8 cellular contexts compared by ENCODE assay signal in genomic region chr13:30466841-30467252, GRCh38. TPM values are rescaled to one million over a fixed set of nuclear protein-coding genes. Genes with fewer than 3 reads are reported as not detected.
A peak's percentile ranks its signal among the peaks of the same experiment; 100 is the strongest.
DNase-seq lines count a peak whose midpoint lies in the region; ATAC-seq, FAIRE-seq and TF ChIP-seq lines count a peak whose summit lies in the region.

No MANE protein-coding gene starts in this region.

- no peak for TF ChIP-seq CTCF in smooth muscle cell (IDR thresholded peaks at IDR 0.05; ENCODE audit: borderline replicate concordance, insufficient read depth, poor library complexity, severe bottlenecking)
- TF ChIP-seq CTCF in pancreas (IDR thresholded peaks at IDR 0.05) = no peak

- peaks cover 1% of the 10 kb centered on the region for H4K20me1 ChIP-seq in smooth muscle cell (ENCODE audit: low read depth)

- H3K27ac Mint-ChIP-seq in activated T-cell treated with anti-CD3 and anti-CD28 coated beads, Interleukin-2, amount 50 U/mL, for 24 hours = peak overlapping the region; percentile 99
- H3K27ac Mint-ChIP-seq in activated naive CD8-positive, alpha-beta T cell treated with anti-CD3 and anti-CD28 coated beads for 36 hours = peak overlapping the region; percentile 99

- peaks cover 28% of the 10 kb centered on the region for H3K4me1 Mint-ChIP-seq in activated T-cell treated with anti-CD3 and anti-CD28 coated beads, Interleukin-2, amount 50 U/mL, for 24 hours (ENCODE audit: low read depth)
- H3K4me1 Mint-ChIP-seq in activated naive CD8-positive, alpha-beta T cell treated with anti-CD3 and anti-CD28 coated beads for 36 hours = peaks cover 24% of the 10 kb centered on the region

- ATAC-seq in left ventricle myocardium superior (no peak), pancreas (no peak)

- 39% methylated on average over 4 of the region's 4 CpGs for WGBS in smooth muscle cell (ENCODE audit: low lambda C conversion rate)
- 57 to 73% methylated on average over 4 of the region's 4 CpGs for WGBS in pancreas, 2 donors

- H3K4me3 ChIP-seq in smooth muscle cell (peak overlapping the region; percentile 88), pancreas (no peak overlapping the region)

- peak overlapping the region; percentile 1 for H3K9ac ChIP-seq in smooth muscle cell (ENCODE audit: low read depth)

- peaks cover 21% of the 10 kb centered on the region for H3K79me2 ChIP-seq in smooth muscle cell (ENCODE audit: low read depth)

- peaks cover 2% of the 10 kb centered on the region for H3K27me3 Mint-ChIP-seq in activated T-cell treated with anti-CD3 and anti-CD28 coated beads, Interleukin-2, amount 50 U/mL, for 24 hours
- peaks cover 16% of the 10 kb centered on the region for H3K27me3 Mint-ChIP-seq in activated naive CD8-positive, alpha-beta T cell treated with anti-CD3 and anti-CD28 coated beads for 36 hours

- peaks cover 29% of the 10 kb centered on the region for H3K36me3 Mint-ChIP-seq in activated T-cell treated with anti-CD3 and anti-CD28 coated beads, Interleukin-2, amount 50 U/mL, for 24 hours (ENCODE audit: low read depth)
- H3K36me3 Mint-ChIP-seq in activated naive CD8-positive, alpha-beta T cell treated with anti-CD3 and anti-CD28 coated beads for 36 hours = peaks cover 21% of the 10 kb centered on the region

- no peak for FAIRE-seq in pancreas (lab: Jason Lieb, UNC)

- DNase-seq in activated T-cell treated with anti-CD3 and anti-CD28 coated beads, Interleukin-2, amount 50 U/mL, for 24 hours = no peak
- no peak for DNase-seq in activated T-cell treated with anti-CD3 and anti-CD28 coated beads, Interleukin-2, amount 50 U/mL, for 48 hours
- peak; percentile 94 for DNase-seq in NCI-H82 (lab: John Stamatoyannopoulos, UW)
- DNase-seq in activated naive CD8-positive, alpha-beta T cell treated with anti-CD3 and anti-CD28 coated beads for 36 hours = no peak
- DNase-seq in smooth muscle cell (lab: John Stamatoyannopoulos, UW; ENCODE audit: unreplicated experiment) = no peak
- DNase-seq in left ventricle myocardium superior = no peak
- no peak for DNase-seq in NK-92 treated with Interleukin-12 subunit alpha and Interleukin-12 subunit beta, amount 100 ng/mL, for 24 hours (lab: John Stamatoyannopoulos, UW)
- no peak for DNase-seq in pancreas

- H3K4me2 ChIP-seq in smooth muscle cell = peak overlapping the region; percentile 87

- peaks cover 15% of the 10 kb centered on the region for H3F3A ChIP-seq in smooth muscle cell (ENCODE audit: low read depth)

- H2AFZ ChIP-seq in smooth muscle cell (ENCODE audit: low read depth) = no peak overlapping the region

- H3K4me3 Mint-ChIP-seq in activated T-cell treated with anti-CD3 and anti-CD28 coated beads, Interleukin-2, amount 50 U/mL, for 24 hours = peak overlapping the region; percentile 90
- peak overlapping the region; percentile 91 for H3K4me3 Mint-ChIP-seq in activated naive CD8-positive, alpha-beta T cell treated with anti-CD3 and anti-CD28 coated beads for 36 hours

- intact Hi-C loops in left ventricle myocardium superior (cut with micrococcal nuclease) (loop anchor here (2.0 to 10.0 kb wide), 2 partner anchors 62 to 152 kb away; no protein-coding TSS in a partner anchor), pancreas (cut with DNase I) (no loop called here)

- no peaks in the 10 kb centered on the region for H3K9me3 Mint-ChIP-seq in activated T-cell treated with anti-CD3 and anti-CD28 coated beads, Interleukin-2, amount 50 U/mL, for 24 hours
- H3K9me3 Mint-ChIP-seq in activated naive CD8-positive, alpha-beta T cell treated with anti-CD3 and anti-CD28 coated beads for 36 hours = peaks cover 1% of the 10 kb centered on the region

- no peaks in the 10 kb centered on the region for H3K27me3 ChIP-seq in smooth muscle cell (ENCODE audit: low read depth)
- no peaks in the 10 kb centered on the region for H3K27me3 ChIP-seq in pancreas

- H3K27ac ChIP-seq in smooth muscle cell (ENCODE audit: low read depth) (peak overlapping the region; percentile 35), pancreas (no peak overlapping the region)

- H3K9me3 ChIP-seq in smooth muscle cell (replicated peaks; ENCODE audit: low read depth) = no peaks in the 10 kb centered on the region
- H3K9me3 ChIP-seq in pancreas = no peaks in the 10 kb centered on the region

- no peaks in the 10 kb centered on the region for H3K36me3 ChIP-seq in smooth muscle cell (ENCODE audit: low read depth)
- H3K36me3 ChIP-seq in pancreas = peaks cover 0 to 15% (median 5%) of the 10 kb centered on the region in 3 donors

- H3K4me1 ChIP-seq in smooth muscle cell (ENCODE audit: low read depth) (peaks cover 20% of the 10 kb centered on the region), pancreas (peaks cover 10 to 14% (median 13%) of the 10 kb centered on the region in 3 donors)

RNA-seq across cellular contexts. Expression of gene HMGB1, which starts 1.1 kb away (rescaled TPM):
- 100 to 1,000 TPM; 804 to 850 TPM for total RNA-seq in activated naive CD8-positive, alpha-beta T cell treated with anti-CD3 and anti-CD28 coated beads for 36 hours
- 570 and 581 TPM in 2 replicates for total RNA-seq in smooth muscle cell
- polyA plus RNA-seq in smooth muscle cell = 603 and 627 TPM in 2 replicates
- 180 TPM for total RNA-seq in left ventricle myocardium superior
- 100 to 1,000 TPM in 1 of 6 donors, 10 to 100 TPM in 5; 53.5 to 116 (median 75.7) TPM for total RNA-seq in pancreas
- polyA plus RNA-seq in pancreas = 100 to 1,000 TPM; 101 to 196 TPM

RNA-seq across cellular contexts. Expression of gene UBE2L5, which starts 44.6 kb away (rescaled TPM):
- total RNA-seq in activated naive CD8-positive, alpha-beta T cell treated with anti-CD3 and anti-CD28 coated beads for 36 hours = not detected
- total RNA-seq in smooth muscle cell = not detected in 2 replicates
- polyA plus RNA-seq in smooth muscle cell = 0.89 TPM in 1 of 2 replicates, not detected in the other
- not detected for total RNA-seq in left ventricle myocardium superior
- not detected for total RNA-seq in pancreas
- polyA plus RNA-seq in pancreas = under 1 TPM in 1 of 2 donors, not detected in 1; 0.02 TPM
